ENCODE assay signal across 21 cellular contexts in genomic region chr1:208247696-208248095, GRCh38.
"Had no signal": no experiment of that assay in that cellular context is flagged by ENCODE, and none has a peak within 500 bp of the region (broad histone marks: within the 10 kb centered on the region; RNA-seq: fewer than 3 reads in every experiment).

No MANE protein-coding gene starts in this region.

- DNase-seq: cerebellar nuclear complex; colonic mucosa; effector CD4-positive, alpha-beta T cell; foreskin melanocyte; lower lobe of right lung; natural killer cell; occipital lobe; pancreas; psoas muscle; retina; right lobe of liver; spleen; stimulated activated CD4-positive, alpha-beta T cell treated with anti-CD3 and anti-CD28 coated beads, Interleukin-15, amount 100 ng/mL, for 24 hours; stimulated activated CD4-positive, alpha-beta T cell treated with anti-CD3 and anti-CD28 coated beads, Interleukin-1b, Interleukin-23, amount 100 ng/mL, for 48 hours; stimulated activated CD4-positive, alpha-beta T cell treated with anti-CD3 and anti-CD28 coated beads, Interleukin-4, amount 100 ng/mL, for 24 hours; stimulated activated naive B cell treated with anti-CD40 and anti-IgM and Interleukin-4, amounts not matched to agents 10 μg/mL and 1 μg/mL and 100 μg/mL, for 72 hours; stimulated activated naive CD8-positive, alpha-beta T cell treated with anti-CD3 and anti-CD28 coated beads, Interleukin-15, amount 100 ng/mL, for 72 hours; transverse colon had no signal

- H3K27me3 ChIP-seq: colonic mucosa, pancreas, right lobe of liver had no signal

- H3K27ac ChIP-seq: colonic mucosa, heart left ventricle, lower lobe of right lung, pancreas, psoas muscle, right lobe of liver, spleen, transverse colon had no signal

- H3K36me3 ChIP-seq: colonic mucosa, heart left ventricle, lower lobe of right lung, pancreas, right lobe of liver, spleen, thoracic aorta, transverse colon had no signal

- H3K4me3 ChIP-seq: colonic mucosa, heart left ventricle, lower lobe of right lung, pancreas, psoas muscle, right lobe of liver, spleen, thoracic aorta, transverse colon had no signal

- H3K4me1 ChIP-seq: colonic mucosa had no signal

- ATAC-seq: heart left ventricle; left lobe of liver; lower lobe of right lung; natural killer cell; pancreas; psoas muscle; right lobe of liver; stimulated activated naive B cell treated with anti-CD40 and anti-IgM and Interleukin-4, amounts not matched to agents 10 μg/mL and 1 μg/mL and 100 μg/mL, for 72 hours; stimulated activated naive CD8-positive, alpha-beta T cell treated with anti-CD3 and anti-CD28 coated beads, Interleukin-15, amount 100 ng/mL, for 72 hours had no signal

- H3K9me3 ChIP-seq: colonic mucosa, heart left ventricle, lower lobe of right lung, pancreas, psoas muscle, right lobe of liver, spleen, thoracic aorta, transverse colon had no signal
